Comparison of ENCODE assay signal across 2 cellular contexts in genomic region chr4:7330031-7330596, GRCh38.
TF ChIP-seq lines count a peak whose summit lies in the region.

No MANE protein-coding gene starts in this region.

TF ChIP-seq in GM23338, 12 proteins besides CTCF, POLR2A, EP300 and RAD21:
- no peak for TF ChIP-seq STAT1 (IDR thresholded peaks at IDR 0.05; ENCODE audit: unreplicated experiment)
- no peak for TF ChIP-seq ZNF462 (CRISPR knock-in tag; IDR thresholded peaks at IDR 0.05)
- no peak for TF ChIP-seq NANOG (IDR thresholded peaks at IDR 0.05; ENCODE audit: borderline replicate concordance)
- TF ChIP-seq JUNB (IDR thresholded peaks at IDR 0.05; ENCODE audit: unreplicated experiment) = no peak
- no peak for TF ChIP-seq EZH2 (IDR thresholded peaks at IDR 0.05; ENCODE audit: low read depth, unreplicated experiment)
- TF ChIP-seq EZH2phosphoT487 (IDR thresholded peaks at IDR 0.05; ENCODE audit: unreplicated experiment) = no peak
- TF ChIP-seq CREB1 (CRISPR knock-in tag; IDR thresholded peaks at IDR 0.05; ENCODE audit: low read depth) = no peak
- no peak for TF ChIP-seq ZNF114 (CRISPR knock-in tag; IDR thresholded peaks at IDR 0.05)

TF ChIP-seq in WTC11, 78 proteins besides CTCF, POLR2A, EP300 and RAD21:
- no peak for TF ChIP-seq JAZF1 (CRISPR knock-in tag; IDR thresholded peaks at IDR 0.05)
- TF ChIP-seq CREB1 (CRISPR knock-in tag; IDR thresholded peaks at IDR 0.05) = no peak
- no peak for TF ChIP-seq E2F5 (CRISPR knock-in tag; IDR thresholded peaks at IDR 0.05)
- TF ChIP-seq KAT7 (CRISPR knock-in tag; IDR thresholded peaks at IDR 0.05; ENCODE audit: borderline replicate concordance) = no peak
- TF ChIP-seq SP1 (CRISPR knock-in tag; conservative IDR thresholded peaks at IDR 0.05) = no peak
- no peak for TF ChIP-seq ZSCAN18 (CRISPR knock-in tag; IDR thresholded peaks at IDR 0.05)
- TF ChIP-seq STAT6 (CRISPR knock-in tag; conservative IDR thresholded peaks at IDR 0.05; ENCODE audit: low read depth) = no peak
- no peak for TF ChIP-seq ZNF281 (CRISPR knock-in tag; IDR thresholded peaks at IDR 0.05)
- TF ChIP-seq FOXK1 (CRISPR knock-in tag; IDR thresholded peaks at IDR 0.05) = no peak
- no peak for TF ChIP-seq ZNF423 (CRISPR knock-in tag; IDR thresholded peaks at IDR 0.05)
- no peak for TF ChIP-seq SMAD4 (CRISPR knock-in tag; IDR thresholded peaks at IDR 0.05)
- no peak for TF ChIP-seq ZNF532 (CRISPR knock-in tag; IDR thresholded peaks at IDR 0.05; ENCODE audit: borderline replicate concordance)
TF ChIP-seq in WTC11: peak in this region for 0.
